In the genomic region with DNA sequence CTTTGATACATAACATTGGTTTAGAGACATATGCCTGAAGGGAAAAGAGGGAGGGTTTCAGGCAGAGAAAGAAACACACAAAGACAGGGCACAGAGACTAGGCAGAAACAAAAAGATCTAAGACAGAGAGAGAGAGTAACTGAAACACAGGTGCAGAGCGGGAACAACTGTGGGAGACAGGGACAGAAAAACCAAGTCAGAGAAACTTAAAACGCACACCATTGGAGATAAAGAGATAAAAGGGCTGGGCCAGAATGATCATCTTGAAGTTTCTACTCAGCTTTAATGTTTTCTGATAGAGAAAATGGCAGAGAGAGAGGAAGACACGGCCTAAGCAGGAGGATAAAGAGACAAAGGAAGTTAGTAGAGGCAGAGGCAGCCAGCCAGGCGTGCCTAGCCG, we compare ENCODE assay signal across 2 cellular contexts.
TF ChIP-seq lines count a peak whose summit lies in the region.

No MANE protein-coding gene starts in this region.

TF ChIP-seq in HCT116, 20 proteins besides CTCF, POLR2A, EP300 and RAD21:
- TF ChIP-seq EGR1 (IDR thresholded peaks at IDR 0.05; ENCODE audit: low read depth): no peak
- no peak for TF ChIP-seq SIN3A (IDR thresholded peaks at IDR 0.05; ENCODE audit: low read depth)
- TF ChIP-seq FOSL1 (IDR thresholded peaks at IDR 0.05; ENCODE audit: low read depth): no peak
- TF ChIP-seq, protein P1, sequence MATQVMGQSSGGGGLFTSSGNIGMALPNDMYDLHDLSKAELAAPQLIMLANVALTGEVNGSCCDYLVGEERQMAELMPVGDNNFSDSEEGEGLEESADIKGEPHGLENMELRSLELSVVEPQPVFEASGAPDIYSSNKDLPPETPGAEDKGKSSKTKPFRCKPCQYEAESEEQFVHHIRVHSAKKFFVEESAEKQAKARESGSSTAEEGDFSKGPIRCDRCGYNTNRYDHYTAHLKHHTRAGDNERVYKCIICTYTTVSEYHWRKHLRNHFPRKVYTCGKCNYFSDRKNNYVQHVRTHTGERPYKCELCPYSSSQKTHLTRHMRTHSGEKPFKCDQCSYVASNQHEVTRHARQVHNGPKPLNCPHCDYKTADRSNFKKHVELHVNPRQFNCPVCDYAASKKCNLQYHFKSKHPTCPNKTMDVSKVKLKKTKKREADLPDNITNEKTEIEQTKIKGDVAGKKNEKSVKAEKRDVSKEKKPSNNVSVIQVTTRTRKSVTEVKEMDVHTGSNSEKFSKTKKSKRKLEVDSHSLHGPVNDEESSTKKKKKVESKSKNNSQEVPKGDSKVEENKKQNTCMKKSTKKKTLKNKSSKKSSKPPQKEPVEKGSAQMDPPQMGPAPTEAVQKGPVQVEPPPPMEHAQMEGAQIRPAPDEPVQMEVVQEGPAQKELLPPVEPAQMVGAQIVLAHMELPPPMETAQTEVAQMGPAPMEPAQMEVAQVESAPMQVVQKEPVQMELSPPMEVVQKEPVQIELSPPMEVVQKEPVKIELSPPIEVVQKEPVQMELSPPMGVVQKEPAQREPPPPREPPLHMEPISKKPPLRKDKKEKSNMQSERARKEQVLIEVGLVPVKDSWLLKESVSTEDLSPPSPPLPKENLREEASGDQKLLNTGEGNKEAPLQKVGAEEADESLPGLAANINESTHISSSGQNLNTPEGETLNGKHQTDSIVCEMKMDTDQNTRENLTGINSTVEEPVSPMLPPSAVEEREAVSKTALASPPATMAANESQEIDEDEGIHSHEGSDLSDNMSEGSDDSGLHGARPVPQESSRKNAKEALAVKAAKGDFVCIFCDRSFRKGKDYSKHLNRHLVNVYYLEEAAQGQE (IDR thresholded peaks at IDR 0.05; ENCODE audit: low read depth): no peak
- no peak for TF ChIP-seq YY1 (IDR thresholded peaks at IDR 0.05; ENCODE audit: extremely low read depth, insufficient replicate concordance, low read depth, low read length)
- TF ChIP-seq MAX (IDR thresholded peaks at IDR 0.05): no peak
- TF ChIP-seq ELF1 (IDR thresholded peaks at IDR 0.05; ENCODE audit: borderline replicate concordance, low read depth): no peak
- TF ChIP-seq TCF7L2 (IDR thresholded peaks at IDR 0.05; ENCODE audit: borderline replicate concordance, extremely low read depth, insufficient read depth, insufficient read length): no peak
- no peak for TF ChIP-seq CEBPB (IDR thresholded peaks at IDR 0.05; ENCODE audit: low read depth)
- no peak for TF ChIP-seq EZH2phosphoT487 (IDR thresholded peaks at IDR 0.05; ENCODE audit: borderline replicate concordance)
- no peak for TF ChIP-seq CBX3 (IDR thresholded peaks at IDR 0.05; ENCODE audit: low read depth)
- no peak for TF ChIP-seq ZNF274 (IDR thresholded peaks at IDR 0.05; ENCODE audit: low read depth, low read length)
- no peak for TF ChIP-seq ZFX (IDR thresholded peaks at IDR 0.05)
- TF ChIP-seq ATF3 (IDR thresholded peaks at IDR 0.05): no peak
- no peak for TF ChIP-seq SRF (IDR thresholded peaks at IDR 0.05; ENCODE audit: low read depth)
- TF ChIP-seq JUND (IDR thresholded peaks at IDR 0.05): no peak
- no peak for TF ChIP-seq EZH2 (IDR thresholded peaks at IDR 0.05)
- TF ChIP-seq ZBTB33 (IDR thresholded peaks at IDR 0.05; ENCODE audit: extremely low read depth, insufficient replicate concordance, low read length): no peak
- no peak for TF ChIP-seq SP1 (IDR thresholded peaks at IDR 0.05; ENCODE audit: low read depth)
- no peak for TF ChIP-seq POLR2AphosphoS5 (IDR thresholded peaks at IDR 0.05; ENCODE audit: low read depth, low read length)

TF ChIP-seq in GM12878, 131 proteins besides CTCF, POLR2A, EP300 and RAD21:
- TF ChIP-seq CBFB (IDR thresholded peaks at IDR 0.05; ENCODE audit: low read depth) (no peak), LARP7 (IDR thresholded peaks at IDR 0.05) (no peak), ZNF24 (IDR thresholded peaks at IDR 0.05) (no peak), SUZ12 (IDR thresholded peaks at IDR 0.05; ENCODE audit: unreplicated experiment) (no peak), SREBF1 (IDR thresholded peaks at IDR 0.05; ENCODE audit: low read length) (no peak), NKRF (conservative IDR thresholded peaks at IDR 0.05) (no peak), RELA (IDR thresholded peaks at IDR 0.05; ENCODE audit: borderline replicate concordance, partially characterized antibody) (no peak)
- TF ChIP-seq, protein P2, sequence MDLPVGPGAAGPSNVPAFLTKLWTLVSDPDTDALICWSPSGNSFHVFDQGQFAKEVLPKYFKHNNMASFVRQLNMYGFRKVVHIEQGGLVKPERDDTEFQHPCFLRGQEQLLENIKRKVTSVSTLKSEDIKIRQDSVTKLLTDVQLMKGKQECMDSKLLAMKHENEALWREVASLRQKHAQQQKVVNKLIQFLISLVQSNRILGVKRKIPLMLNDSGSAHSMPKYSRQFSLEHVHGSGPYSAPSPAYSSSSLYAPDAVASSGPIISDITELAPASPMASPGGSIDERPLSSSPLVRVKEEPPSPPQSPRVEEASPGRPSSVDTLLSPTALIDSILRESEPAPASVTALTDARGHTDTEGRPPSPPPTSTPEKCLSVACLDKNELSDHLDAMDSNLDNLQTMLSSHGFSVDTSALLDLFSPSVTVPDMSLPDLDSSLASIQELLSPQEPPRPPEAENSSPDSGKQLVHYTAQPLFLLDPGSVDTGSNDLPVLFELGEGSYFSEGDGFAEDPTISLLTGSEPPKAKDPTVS (IDR thresholded peaks at IDR 0.05; ENCODE audit: low read depth, low read length): no peak
